In genomic region chrX:118420462-118420861, GRCh38 we compare ENCODE assay signal across 9 cellular contexts.
DNase-seq lines count a peak whose midpoint lies in the region; ATAC-seq and TF ChIP-seq lines count a peak whose summit lies in the region.
"Had no signal": no experiment of that assay in that cellular context is flagged by ENCODE, and none has a peak within 500 bp of the region (broad histone marks: within the 10 kb centered on the region; RNA-seq: fewer than 3 reads in every experiment).

No MANE protein-coding gene starts in this region.

- no peaks in the 10 kb centered on the region for H3K9me3 Mint-ChIP-seq in activated T-cell treated with anti-CD3 and anti-CD28 coated beads, Interleukin-2, amount 50 U/mL, for 24 hours

- peak; percentile 8 for DNase-seq in brain pericyte (ENCODE audit: low read depth, low spot score)
- DNase-seq in osteoblast (ENCODE audit: insufficient read length, low spot score, missing footprints) = no peak
- DNase-seq in NCI-H748 treated with DMSO at 0.1 percent for 48 hours (lab: John Stamatoyannopoulos, UW) = no peak
- DNase-seq in activated T-cell treated with anti-CD3 and anti-CD28 coated beads, Interleukin-2, amount 50 U/mL, for 24 hours = no peak

- H3K4me1 Mint-ChIP-seq in activated T-cell treated with anti-CD3 and anti-CD28 coated beads, Interleukin-2, amount 50 U/mL, for 24 hours (ENCODE audit: low read depth) = peaks cover 12% of the 10 kb centered on the region

- no peak for TF ChIP-seq CTCF in osteoblast (IDR thresholded peaks at IDR 0.05; ENCODE audit: extremely low read depth, low read depth, low read length)

- no peaks in the 10 kb centered on the region for H3K27me3 Mint-ChIP-seq in activated T-cell treated with anti-CD3 and anti-CD28 coated beads, Interleukin-2, amount 50 U/mL, for 24 hours

- H3K4me1 ChIP-seq in osteoblast (ENCODE audit: insufficient read depth, low read length) = no peaks in the 10 kb centered on the region

- H3K27ac ChIP-seq in osteoblast (ENCODE audit: low read depth, low read length) = no peak overlapping the region
- H3K27ac ChIP-seq: epithelial cell of prostate had no signal

- no peaks in the 10 kb centered on the region for H3K79me2 ChIP-seq in osteoblast (ENCODE audit: insufficient read depth, low read length)

- H3K36me3 Mint-ChIP-seq in activated T-cell treated with anti-CD3 and anti-CD28 coated beads, Interleukin-2, amount 50 U/mL, for 24 hours (ENCODE audit: low read depth) = peaks cover 18% of the 10 kb centered on the region

- no peaks in the 10 kb centered on the region for H4K20me1 ChIP-seq in osteoblast (ENCODE audit: insufficient read depth, low read length)

- H2AFZ ChIP-seq in osteoblast (ENCODE audit: low read length) = no peak overlapping the region

- no peaks in the 10 kb centered on the region for H3K36me3 ChIP-seq in osteoblast (ENCODE audit: insufficient read depth, low read length)

- H3K4me2 ChIP-seq in osteoblast (ENCODE audit: insufficient read depth, low read length) = peak overlapping the region; percentile 30

- H3K4me3 Mint-ChIP-seq in activated T-cell treated with anti-CD3 and anti-CD28 coated beads, Interleukin-2, amount 50 U/mL, for 24 hours = no peak overlapping the region

- H3K27ac Mint-ChIP-seq in activated T-cell treated with anti-CD3 and anti-CD28 coated beads, Interleukin-2, amount 50 U/mL, for 24 hours = no peak overlapping the region

- H3K4me3 ChIP-seq in osteoblast (ENCODE audit: insufficient read depth, low read length) = no peak overlapping the region

- no peaks in the 10 kb centered on the region for H3K27me3 ChIP-seq in osteoblast (ENCODE audit: insufficient read depth, low read length)

- H3K9me3 ChIP-seq in osteoblast (ENCODE audit: low read depth, low read length) = no peaks in the 10 kb centered on the region

- ATAC-seq in GM18907 (IDR thresholded peaks at IDR 0.05; ENCODE audit: unreplicated experiment) (peak; percentile 74), HG03103 (IDR thresholded peaks at IDR 0.05; ENCODE audit: low read depth, unreplicated experiment) (peak; percentile 67), HG02970 (IDR thresholded peaks at IDR 0.05; ENCODE audit: low FRiP score, unreplicated experiment) (no peak), GM21576 (IDR thresholded peaks at IDR 0.05; ENCODE audit: unreplicated experiment) (no peak)

Comparison
In these comparisons a context has a peak if more than half of its experiments do, and no peak if none do; other contexts are left out.
1. ATAC-seq: peak in GM18907 (single experiment) and HG03103 (single experiment); none in HG02970 (single experiment) and GM21576 (single experiment).